ENCODE assay signal across 19 cellular contexts in genomic region chr10:69130251-69130650, GRCh38. TPM values are rescaled to one million over a fixed set of nuclear protein-coding genes. Genes with fewer than 3 reads are reported as not detected.
DNase-seq lines count a peak whose midpoint lies in the region; ATAC-seq and TF ChIP-seq lines count a peak whose summit lies in the region.
"Had no signal": no experiment of that assay in that cellular context is flagged by ENCODE, and none has a peak within 500 bp of the region (broad histone marks: within the 10 kb centered on the region; RNA-seq: fewer than 3 reads in every experiment).

No MANE protein-coding gene starts in this region.

- peak overlapping the region in 6 of 10 donors; percentile 1 to 55 (median 22) for H3K27ac Mint-ChIP-seq in naive thymus-derived CD8-positive, alpha-beta T cell
- H3K27ac Mint-ChIP-seq: activated CD4-positive, alpha-beta memory T cell treated with anti-CD3 and anti-CD28 coated beads for 36 hours; activated T-cell treated with anti-CD3 and anti-CD28 coated beads, Interleukin-2, amount 50 U/mL, for 24 hours had no signal

- peaks cover 14% of the 10 kb centered on the region; the same call in 1 of the 2 replicates for H4K20me1 ChIP-seq in DND-41 (ENCODE audit: insufficient read depth, low read length)
- peaks cover 45% of the 10 kb centered on the region for H4K20me1 ChIP-seq in PC-9 (ENCODE audit: insufficient read depth)

- H3K9me3 Mint-ChIP-seq in naive thymus-derived CD8-positive, alpha-beta T cell: no peaks in the 10 kb centered on the region
- H3K9me3 Mint-ChIP-seq: activated CD4-positive, alpha-beta memory T cell treated with anti-CD3 and anti-CD28 coated beads for 36 hours; activated T-cell treated with anti-CD3 and anti-CD28 coated beads, Interleukin-2, amount 50 U/mL, for 24 hours had no signal

- peaks cover 9 to 52% (median 37%) of the 10 kb centered on the region in 4 donors for H3K4me1 Mint-ChIP-seq in naive thymus-derived CD8-positive, alpha-beta T cell

- CTCF ChIA-PET in PC-9 (lab: Charles Lee): no interaction called here

- H2AFZ ChIP-seq in DND-41 (ENCODE audit: low read depth, low read length): no peak overlapping the region
- H2AFZ ChIP-seq in PC-9: no peak overlapping the region
- H2AFZ ChIP-seq: parathyroid adenoma had no signal

- H3K9me2 ChIP-seq in PC-9 (ENCODE audit: insufficient read depth): no peaks in the 10 kb centered on the region

- H3K4me2 ChIP-seq in DND-41 (ENCODE audit: insufficient read depth, low read length) (0 out of 2 replicates have a peak overlapping the region, but pooled peaks have one; percentile 14), PC-9 (no peak overlapping the region)
- H3K4me2 ChIP-seq: BLaER1 had no signal

- H3K27ac ChIP-seq in DND-41 (ENCODE audit: low read length): no peak overlapping the region
- H3K27ac ChIP-seq in PC-9: 0 out of 2 replicates have a peak overlapping the region, but pooled peaks have one; percentile 5
- peak overlapping the region in 2 of 4 donors; percentile 7 to 34 for H3K27ac ChIP-seq in gastrocnemius medialis
- H3K27ac ChIP-seq: BLaER1, foreskin keratinocyte, left lung, parathyroid adenoma had no signal

- H3K9me3 ChIP-seq in DND-41 (ENCODE audit: insufficient read depth, low read length, severe bottlenecking): no peaks in the 10 kb centered on the region
- no peaks in the 10 kb centered on the region for H3K9me3 ChIP-seq in PC-9 (ENCODE audit: insufficient read depth, low read depth)
- no peaks in the 10 kb centered on the region for H3K9me3 ChIP-seq in gastrocnemius medialis
- H3K9me3 ChIP-seq: BLaER1, left lung had no signal

- H3K36me3 ChIP-seq in DND-41 (ENCODE audit: insufficient read depth, low read length): peaks cover 21% of the 10 kb centered on the region
- H3K36me3 ChIP-seq in PC-9 (ENCODE audit: low read depth): peaks cover 24% of the 10 kb centered on the region
- H3K36me3 ChIP-seq in gastrocnemius medialis: peaks cover 0 to 7% of the 10 kb centered on the region in 2 donors

- BruUV-seq in PC-9 (replicated peaks; lab: Mats Ljungman, UMichigan): no TSS peak

- H3K27me3 Mint-ChIP-seq in naive thymus-derived CD8-positive, alpha-beta T cell: no peaks in the 10 kb centered on the region
- H3K27me3 Mint-ChIP-seq: activated CD4-positive, alpha-beta memory T cell treated with anti-CD3 and anti-CD28 coated beads for 36 hours; activated T-cell treated with anti-CD3 and anti-CD28 coated beads, Interleukin-2, amount 50 U/mL, for 24 hours had no signal

- peaks cover 7% of the 10 kb centered on the region; the same call in 1 of the 2 replicates for H3F3A ChIP-seq in PC-9 (ENCODE audit: insufficient read depth, low read depth)

- H3K27me3 ChIP-seq in DND-41 (ENCODE audit: insufficient read depth, low read length, poor library complexity) (no peaks in the 10 kb centered on the region), PC-9 (ENCODE audit: insufficient read depth, low read depth) (no peaks in the 10 kb centered on the region), gastrocnemius medialis (no peaks in the 10 kb centered on the region)
- H3K27me3 ChIP-seq: BLaER1, foreskin keratinocyte, left lung had no signal

- H3K9ac ChIP-seq in DND-41 (ENCODE audit: low read depth, low read length): no peak overlapping the region
- H3K9ac ChIP-seq: BLaER1, parathyroid adenoma had no signal

- H3K4me1 ChIP-seq in DND-41 (ENCODE audit: insufficient read depth, low read length) (peaks cover 11% of the 10 kb centered on the region), PC-9 (replicated peaks; ENCODE audit: insufficient read depth) (peaks cover 14% of the 10 kb centered on the region), gastrocnemius medialis (peaks cover 23 to 27% of the 10 kb centered on the region in 2 donors)
- H3K4me1 ChIP-seq: foreskin keratinocyte had no signal

- TF ChIP-seq CTCF in DND-41 (IDR thresholded peaks at IDR 0.05; ENCODE audit: borderline replicate concordance, extremely low read depth, low read length, poor library complexity, severe bottlenecking) (no peak), PC-9 (conservative IDR thresholded peaks at IDR 0.05) (no peak), choroid plexus epithelial cell (conservative IDR thresholded peaks at IDR 0.05; ENCODE audit: low read depth, low read length) (no peak), gastrocnemius medialis (IDR thresholded peaks at IDR 0.05 in 4 of 5, conservative IDR thresholded peaks at IDR 0.05 in 1 of 5) (no peak)

- no peak overlapping the region for H3K4me3 ChIP-seq in DND-41 (ENCODE audit: low read depth in 1 of 2, low read length in 2 of 2)
- no peak overlapping the region for H3K4me3 ChIP-seq in PC-9
- H3K4me3 ChIP-seq in choroid plexus epithelial cell (ENCODE audit: low read depth, low read length): no peak overlapping the region
- no peak overlapping the region for H3K4me3 ChIP-seq in gastrocnemius medialis
- H3K4me3 ChIP-seq: BLaER1, left lung had no signal

- POLR2A ChIA-PET in PC-9 (lab: Charles Lee; ENCODE audit: unreplicated experiment): no interaction called here
- POLR2A ChIA-PET in naive thymus-derived CD8-positive, alpha-beta T cell (lab: Charles Lee): no interaction called here

- H3K4me3 Mint-ChIP-seq in naive thymus-derived CD8-positive, alpha-beta T cell: peak overlapping the region in 4 of 10 donors; percentile 2 to 41 (median 7)
- H3K4me3 Mint-ChIP-seq: activated CD4-positive, alpha-beta memory T cell treated with anti-CD3 and anti-CD28 coated beads for 36 hours; activated T-cell treated with anti-CD3 and anti-CD28 coated beads, Interleukin-2, amount 50 U/mL, for 24 hours had no signal

- ATAC-seq in DND-41 (ENCODE audit: insufficient read depth, low read depth) (no peak), gastrocnemius medialis (no peak), HG02981 (IDR thresholded peaks at IDR 0.05; ENCODE audit: unreplicated experiment) (no peak)
- no peak for ATAC-seq in naive thymus-derived CD8-positive, alpha-beta T cell
- ATAC-seq in activated CD4-positive, CD25-positive, alpha-beta regulatory T cell treated with anti-CD3 and anti-CD28 coated beads, Interleukin-2, amount 50 U/mL, for 24 hours: no peak
- ATAC-seq: foreskin keratinocyte, left lung had no signal

- DNase-seq in DND-41: no peak
- DNase-seq in PC-9: no peak
- DNase-seq in choroid plexus epithelial cell (ENCODE audit: low read depth): peak; percentile 29
- DNase-seq in naive thymus-derived CD8-positive, alpha-beta T cell: no peak
- no peak for DNase-seq in gastrocnemius medialis
- DNase-seq: activated CD4-positive, alpha-beta memory T cell treated with anti-CD3 and anti-CD28 coated beads for 36 hours; activated T-cell treated with anti-CD3 and anti-CD28 coated beads, Interleukin-2, amount 50 U/mL, for 24 hours; DMS 273 treated with DMSO at 0.1 percent for 48 hours; foreskin keratinocyte; HCEC 1CT; Kasumi-1; left lung; NCI-H1436; RPMI8226; small intestine had no signal

- H3K79me2 ChIP-seq in DND-41 (ENCODE audit: insufficient read depth, low read length) (peaks cover 98% of the 10 kb centered on the region), PC-9 (ENCODE audit: low read depth) (peaks cover 93% of the 10 kb centered on the region)

- H3K36me3 Mint-ChIP-seq in naive thymus-derived CD8-positive, alpha-beta T cell: peaks cover 0 to 30% (median 8%) of the 10 kb centered on the region in 3 donors

- intact Hi-C loops in PC-9 (cut with micrococcal nuclease; ENCODE audit: unreplicated experiment) (no loop called here), gastrocnemius medialis (cut with DNase I; ENCODE audit: low total_unique reads) (no loop called here)

- TF ChIP-seq POLR2A in gastrocnemius medialis (IDR thresholded peaks at IDR 0.05): no peak

- in situ Hi-C loops in gastrocnemius medialis (cut with MboI; ENCODE audit: low sequenced_read_pairs in 4 of 4): no loop called here

RNA-seq across cellular contexts. Expression of gene VPS26A, which starts 6.3 kb away (rescaled TPM):
- 90.0 and 102 TPM in 2 replicates for total RNA-seq in PC-9 (2021)
- 10 to 100 TPM; 30.7 to 33.4 TPM for total RNA-seq in naive thymus-derived CD8-positive, alpha-beta T cell
- polyA plus RNA-seq in naive thymus-derived CD8-positive, alpha-beta T cell: 10 to 100 TPM; 24.1 to 27.4 (median 24.9) TPM
- 10 to 100 TPM; 21.0 to 31.1 (median 25.4) TPM for total RNA-seq in gastrocnemius medialis

RNA-seq across cellular contexts. Expression of gene SRGN, which starts 42.3 kb away (rescaled TPM):
- total RNA-seq in PC-9 (2021): 57.4 and 58.9 TPM in 2 replicates
- 10 to 100 TPM; 70.7 to 74.4 TPM for total RNA-seq in naive thymus-derived CD8-positive, alpha-beta T cell
- 100 to 1,000 TPM in 2 of 3 donors, 10 to 100 TPM in 1; 80.3 to 301 (median 110) TPM for polyA plus RNA-seq in naive thymus-derived CD8-positive, alpha-beta T cell
- 10 to 100 TPM; 27.1 to 73.1 (median 37.8) TPM for total RNA-seq in gastrocnemius medialis

RNA-seq across cellular contexts. Expression of gene SUPV3L1, which starts 49.8 kb away (rescaled TPM):
- total RNA-seq in PC-9 (2021): 49.9 and 55.7 TPM in 2 replicates
- total RNA-seq in naive thymus-derived CD8-positive, alpha-beta T cell: 10 to 100 TPM; 39.5 to 40.3 TPM
- polyA plus RNA-seq in naive thymus-derived CD8-positive, alpha-beta T cell: 10 to 100 TPM; 10.8 to 17.8 (median 13.5) TPM
- total RNA-seq in gastrocnemius medialis: 10 to 100 TPM; 29.7 to 38.8 (median 32.2) TPM
